1 cellular context compared by ENCODE assay signal in genomic region chr3:51711352-51712019, GRCh38.
TF ChIP-seq lines count a peak whose summit lies in the region.

No MANE protein-coding gene starts in this region.

TF ChIP-seq in SK-N-SH treated with all-trans-retinoic acid at 6 μM for 48 hours, 23 proteins besides CTCF, POLR2A, EP300 and RAD21 (continued from another document):
- no peak for TF ChIP-seq ZFP3 (CRISPR knock-in tag; IDR thresholded peaks at IDR 0.05)
- no peak for TF ChIP-seq CREB5 (CRISPR knock-in tag; IDR thresholded peaks at IDR 0.05; ENCODE audit: low read depth)
- no peak for TF ChIP-seq RARB (CRISPR knock-in tag; IDR thresholded peaks at IDR 0.05)
- TF ChIP-seq BACH2 (CRISPR knock-in tag; IDR thresholded peaks at IDR 0.05; ENCODE audit: borderline replicate concordance), result no peak
- no peak for TF ChIP-seq OSR1 (CRISPR knock-in tag; IDR thresholded peaks at IDR 0.05)
TF ChIP-seq in SK-N-SH treated with all-trans-retinoic acid at 6 μM for 48 hours: peak in this region for 0.
